In genomic region chr17:50310455-50311111, GRCh38 we compare ENCODE assay signal across 1 cellular context.
TF ChIP-seq lines count a peak whose summit lies in the region.

No MANE protein-coding gene starts in this region.

TF ChIP-seq in H1, 55 proteins besides CTCF, POLR2A, EP300 and RAD21:
- TF ChIP-seq HDAC6 (IDR thresholded peaks at IDR 0.05; ENCODE audit: low read depth, low read length) (no peak), HDAC2 (IDR thresholded peaks at IDR 0.05; ENCODE audit: borderline replicate concordance in 1 of 2, low read depth in 2 of 2, low read length in 2 of 2) (no peak), SAP30 (IDR thresholded peaks at IDR 0.05; ENCODE audit: insufficient read depth, insufficient replicate concordance, low read length) (no peak), BCL11A (IDR thresholded peaks at IDR 0.05; ENCODE audit: low read depth in 2 of 2, low read length in 2 of 2) (no peak), SIN3A (conservative IDR thresholded peaks at IDR 0.05 in 1 of 2, IDR thresholded peaks at IDR 0.05 in 1 of 2; ENCODE audit: low read depth in 1 of 2, low read length in 2 of 2) (no peak), CHD2 (IDR thresholded peaks at IDR 0.05; ENCODE audit: low read length) (no peak), EGR1 (IDR thresholded peaks at IDR 0.05; ENCODE audit: borderline replicate concordance, low read depth, low read length) (no peak), RBBP5 (IDR thresholded peaks at IDR 0.05; ENCODE audit: borderline replicate concordance, low read depth, low read length) (no peak), ATF3 (IDR thresholded peaks at IDR 0.05; ENCODE audit: insufficient read depth, low read depth, low read length) (no peak), CTBP2 (IDR thresholded peaks at IDR 0.05; ENCODE audit: borderline replicate concordance, insufficient read depth, insufficient read length, low read length) (no peak), CHD1 (IDR thresholded peaks at IDR 0.05; ENCODE audit: low read depth, low read length) (no peak)
